Comparison of ENCODE assay signal across 1 cellular context in the genomic region with DNA sequence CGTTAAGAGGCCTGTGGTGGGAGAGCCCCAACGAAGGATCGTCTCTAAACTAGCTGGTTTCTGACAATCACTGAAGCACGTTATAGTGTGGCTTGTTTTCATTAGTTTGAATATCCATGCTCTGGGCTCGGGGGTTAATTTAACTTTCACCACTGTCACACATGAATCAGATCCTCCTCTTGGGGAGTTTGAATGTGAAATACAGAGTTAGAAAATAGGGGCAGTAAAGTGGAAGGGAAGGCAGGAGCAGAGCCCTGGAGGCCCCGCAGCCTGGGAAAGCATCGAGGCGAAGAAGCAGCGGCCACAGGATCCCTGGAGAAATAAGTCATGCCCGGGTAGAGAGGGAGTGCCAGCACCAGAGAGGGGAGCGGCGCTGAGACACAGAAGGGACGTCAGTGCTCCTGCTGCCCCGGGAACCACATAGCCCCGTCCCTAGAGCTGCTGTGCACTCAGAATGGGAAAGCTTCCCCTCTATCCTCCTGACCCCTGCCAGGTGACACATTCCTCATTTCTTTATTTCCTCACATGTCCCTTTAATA.
TF ChIP-seq lines count a peak whose summit lies in the region.

No MANE protein-coding gene starts in this region.

TF ChIP-seq in GM12878, 131 proteins besides CTCF, POLR2A, EP300 and RAD21 (continued from another document):
- TF ChIP-seq, protein P1, sequence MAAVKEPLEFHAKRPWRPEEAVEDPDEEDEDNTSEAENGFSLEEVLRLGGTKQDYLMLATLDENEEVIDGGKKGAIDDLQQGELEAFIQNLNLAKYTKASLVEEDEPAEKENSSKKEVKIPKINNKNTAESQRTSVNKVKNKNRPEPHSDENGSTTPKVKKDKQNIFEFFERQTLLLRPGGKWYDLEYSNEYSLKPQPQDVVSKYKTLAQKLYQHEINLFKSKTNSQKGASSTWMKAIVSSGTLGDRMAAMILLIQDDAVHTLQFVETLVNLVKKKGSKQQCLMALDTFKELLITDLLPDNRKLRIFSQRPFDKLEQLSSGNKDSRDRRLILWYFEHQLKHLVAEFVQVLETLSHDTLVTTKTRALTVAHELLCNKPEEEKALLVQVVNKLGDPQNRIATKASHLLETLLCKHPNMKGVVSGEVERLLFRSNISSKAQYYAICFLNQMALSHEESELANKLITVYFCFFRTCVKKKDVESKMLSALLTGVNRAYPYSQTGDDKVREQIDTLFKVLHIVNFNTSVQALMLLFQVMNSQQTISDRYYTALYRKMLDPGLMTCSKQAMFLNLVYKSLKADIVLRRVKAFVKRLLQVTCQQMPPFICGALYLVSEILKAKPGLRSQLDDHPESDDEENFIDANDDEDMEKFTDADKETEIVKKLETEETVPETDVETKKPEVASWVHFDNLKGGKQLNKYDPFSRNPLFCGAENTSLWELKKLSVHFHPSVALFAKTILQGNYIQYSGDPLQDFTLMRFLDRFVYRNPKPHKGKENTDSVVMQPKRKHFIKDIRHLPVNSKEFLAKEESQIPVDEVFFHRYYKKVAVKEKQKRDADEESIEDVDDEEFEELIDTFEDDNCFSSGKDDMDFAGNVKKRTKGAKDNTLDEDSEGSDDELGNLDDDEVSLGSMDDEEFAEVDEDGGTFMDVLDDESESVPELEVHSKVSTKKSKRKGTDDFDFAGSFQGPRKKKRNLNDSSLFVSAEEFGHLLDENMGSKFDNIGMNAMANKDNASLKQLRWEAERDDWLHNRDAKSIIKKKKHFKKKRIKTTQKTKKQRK (IDR thresholded peaks at IDR 0.05; ENCODE audit: low read depth, low read length), result no peak
